ENCODE assay signal across 2 cellular contexts in genomic region chr6:12593720-12594540, GRCh38.
A peak's percentile ranks its signal among the peaks of the same experiment; 100 is the strongest.
TF ChIP-seq lines count a peak whose summit lies in the region.

No MANE protein-coding gene starts in this region.

TF ChIP-seq in IMR-90, 13 proteins besides CTCF, POLR2A, EP300 and RAD21:
- no peak for TF ChIP-seq NFE2L2 (IDR thresholded peaks at IDR 0.05; ENCODE audit: low read depth, low read length)

TF ChIP-seq in H1, 55 proteins besides CTCF, POLR2A, EP300 and RAD21:
- TF ChIP-seq BACH1 (IDR thresholded peaks at IDR 0.05; ENCODE audit: low read length) = no peak
- no peak for TF ChIP-seq CREB1 (IDR thresholded peaks at IDR 0.05)
- 0 out of 2 replicates have a peak, but pooled peaks have one; percentile 17 for TF ChIP-seq E2F6 (IDR thresholded peaks at IDR 0.05)
TF ChIP-seq in H1: peak in this region for 1.
